32 cellular contexts compared by ENCODE assay signal in genomic region chr16:50900391-50900942, GRCh38.
"Had no signal": no experiment of that assay in that cellular context is flagged by ENCODE, and none has a peak within 500 bp of the region (broad histone marks: within the 10 kb centered on the region; RNA-seq: fewer than 3 reads in every experiment).

No MANE protein-coding gene starts in this region.

- ATAC-seq: activated CD4-positive, alpha-beta T cell treated with anti-CD3 and anti-CD28 coated beads for 36 hours; activated CD8-positive, alpha-beta memory T cell treated with anti-CD3 and anti-CD28 coated beads, Interleukin-2, amount 10 ng/mL, durations not matched to agents 7 days and 5 days; activated CD8-positive, alpha-beta T cell treated with anti-CD3 and anti-CD28 coated beads, Interleukin-2, amount 10 ng/mL, durations not matched to agents 7 days and 5 days; activated naive CD8-positive, alpha-beta T cell treated with anti-CD3 and anti-CD28 coated beads, Interleukin-2, amount 50 U/mL, for 24 hours; body of pancreas; effector memory CD8-positive, alpha-beta T cell; gastroesophageal sphincter; heart right ventricle had no signal

- H3K27me3 ChIP-seq: adrenal gland, body of pancreas, esophagus squamous epithelium, hepatocyte had no signal

- H3K9me3 Mint-ChIP-seq: activated CD4-positive, alpha-beta T cell treated with anti-CD3 and anti-CD28 coated beads, Interleukin-2, amount 10 ng/mL, durations not matched to agents 24 days and 14 days; activated T-helper 1 cell treated with anti-CD3 and anti-CD28 coated beads, Interleukin-12 subunit alpha, Interleukin-12 subunit beta, Interleukin-2, Interleukin-4 antibody, amounts not matched to agents 30 ng/mL and 10 ng/mL and 1 ng/mL, durations not matched to agents 14 hours and 24 hours and 36 hours had no signal

- H3K9me3 ChIP-seq: adrenal gland, body of pancreas, esophagus squamous epithelium had no signal

- H3K27me3 Mint-ChIP-seq: activated CD4-positive, alpha-beta T cell treated with anti-CD3 and anti-CD28 coated beads, Interleukin-2, amount 10 ng/mL, durations not matched to agents 24 days and 14 days had no signal

- H3K36me3 ChIP-seq: adrenal gland, esophagus squamous epithelium, gastroesophageal sphincter, heart right ventricle had no signal

- H3K27ac Mint-ChIP-seq: activated CD4-positive, alpha-beta memory T cell treated with anti-CD3 and anti-CD28 coated beads for 36 hours; activated CD4-positive, alpha-beta T cell treated with anti-CD3 and anti-CD28 coated beads for 36 hours; activated CD4-positive, alpha-beta T cell treated with anti-CD3 and anti-CD28 coated beads, Interleukin-2, amount 10 ng/mL, durations not matched to agents 24 days and 14 days; activated CD8-positive, alpha-beta memory T cell treated with anti-CD3 and anti-CD28 coated beads, Interleukin-2, amount 10 ng/mL, durations not matched to agents 7 days and 5 days; activated CD8-positive, alpha-beta T cell treated with anti-CD3 and anti-CD28 coated beads, Interleukin-2, amount 10 ng/mL, durations not matched to agents 7 days and 5 days; activated naive CD4-positive, alpha-beta T cell treated with anti-CD3 and anti-CD28 coated beads for 36 hours; activated naive CD4-positive, alpha-beta T cell treated with anti-CD3 and anti-CD28 coated beads, Interleukin-2, amount 50 U/mL, for 24 hours; activated naive CD8-positive, alpha-beta T cell treated with anti-CD3 and anti-CD28 coated beads for 36 hours; activated naive CD8-positive, alpha-beta T cell treated with anti-CD3 and anti-CD28 coated beads, Interleukin-2, amount 50 U/mL, for 24 hours; activated T-helper 1 cell treated with anti-CD3 and anti-CD28 coated beads, Interleukin-12 subunit alpha, Interleukin-12 subunit beta, Interleukin-2, Interleukin-4 antibody, amounts not matched to agents 30 ng/mL and 10 ng/mL and 1 ng/mL, durations not matched to agents 14 hours and 24 hours and 36 hours; activated T-helper 2 cell treated with anti-CD3 and anti-CD28 coated beads, Interferon-gamma antibody, Interleukin-2, Interleukin-4, amounts not matched to agents 10 μg/mL and 5 μg/mL and 100 μg/mL, durations not matched to agents 14 hours and 24 hours and 36 hours had no signal

- H3K27ac ChIP-seq: adrenal gland, body of pancreas, esophagus squamous epithelium, gastroesophageal sphincter, heart right ventricle, hepatocyte had no signal

- H3K36me3 Mint-ChIP-seq: activated CD4-positive, alpha-beta memory T cell treated with anti-CD3 and anti-CD28 coated beads for 36 hours; activated CD8-positive, alpha-beta memory T cell treated with anti-CD3 and anti-CD28 coated beads, Interleukin-2, amount 10 ng/mL, durations not matched to agents 7 days and 5 days; activated naive CD4-positive, alpha-beta T cell treated with anti-CD3 and anti-CD28 coated beads, Interleukin-2, amount 50 U/mL, for 24 hours; activated naive CD8-positive, alpha-beta T cell treated with anti-CD3 and anti-CD28 coated beads for 36 hours had no signal

- H3K4me3 ChIP-seq: adrenal gland, body of pancreas, esophagus squamous epithelium, gastroesophageal sphincter, heart right ventricle, hepatocyte had no signal

- H3K4me3 Mint-ChIP-seq: activated CD4-positive, alpha-beta memory T cell treated with anti-CD3 and anti-CD28 coated beads for 36 hours; activated CD4-positive, alpha-beta T cell treated with anti-CD3 and anti-CD28 coated beads for 36 hours; activated CD4-positive, alpha-beta T cell treated with anti-CD3 and anti-CD28 coated beads, Interleukin-2, amount 10 ng/mL, durations not matched to agents 24 days and 14 days; activated CD8-positive, alpha-beta memory T cell treated with anti-CD3 and anti-CD28 coated beads, Interleukin-2, amount 10 ng/mL, durations not matched to agents 7 days and 5 days; activated CD8-positive, alpha-beta T cell treated with anti-CD3 and anti-CD28 coated beads, Interleukin-2, amount 10 ng/mL, durations not matched to agents 7 days and 5 days; activated naive CD4-positive, alpha-beta T cell treated with anti-CD3 and anti-CD28 coated beads for 36 hours; activated naive CD4-positive, alpha-beta T cell treated with anti-CD3 and anti-CD28 coated beads, Interleukin-2, amount 50 U/mL, for 24 hours; activated naive CD8-positive, alpha-beta T cell treated with anti-CD3 and anti-CD28 coated beads for 36 hours; activated naive CD8-positive, alpha-beta T cell treated with anti-CD3 and anti-CD28 coated beads, Interleukin-2, amount 50 U/mL, for 24 hours; activated T-helper 1 cell treated with anti-CD3 and anti-CD28 coated beads, Interleukin-12 subunit alpha, Interleukin-12 subunit beta, Interleukin-2, Interleukin-4 antibody, amounts not matched to agents 30 ng/mL and 10 ng/mL and 1 ng/mL, durations not matched to agents 14 hours and 24 hours and 36 hours; effector memory CD8-positive, alpha-beta T cell had no signal

- DNase-seq: activated CD4-positive, alpha-beta memory T cell treated with anti-CD3 and anti-CD28 coated beads for 36 hours; activated CD4-positive, alpha-beta T cell treated with anti-CD3 and anti-CD28 coated beads for 36 hours; activated CD4-positive, alpha-beta T cell treated with anti-CD3 and anti-CD28 coated beads, Interleukin-2, amount 10 ng/mL, durations not matched to agents 24 days and 14 days; activated CD4-positive, CD25-positive, alpha-beta regulatory T cell; activated CD4-positive, CD25-positive, alpha-beta regulatory T cell treated with anti-CD3 and anti-CD28 coated beads, Interleukin-2, amount 50 U/mL, for 72 hours; activated CD8-positive, alpha-beta memory T cell treated with anti-CD3 and anti-CD28 coated beads, Interleukin-2, amount 10 ng/mL, durations not matched to agents 7 days and 5 days; activated CD8-positive, alpha-beta memory T cell treated with anti-CD3 and anti-CD28 coated beads, Interleukin-2, amount 50 U/mL, for 4 hours; activated CD8-positive, alpha-beta T cell treated with anti-CD3 and anti-CD28 coated beads, Interleukin-2, amount 10 ng/mL, durations not matched to agents 7 days and 5 days; activated effector memory CD4-positive, alpha-beta T cell treated with anti-CD3 and anti-CD28 coated beads, Interleukin-2, amount 50 U/mL, for 16 hours; activated naive CD4-positive, alpha-beta T cell treated with anti-CD3 and anti-CD28 coated beads for 36 hours; activated naive CD8-positive, alpha-beta T cell treated with anti-CD3 and anti-CD28 coated beads for 36 hours; activated naive CD8-positive, alpha-beta T cell treated with anti-CD3 and anti-CD28 coated beads, Interleukin-2, amount 50 U/mL, for 24 hours; activated T-cell treated with anti-CD3 and anti-CD28 coated beads, Interleukin-2, amount 50 U/mL, for 1 hour; activated T-cell treated with anti-CD3 and anti-CD28 coated beads, Interleukin-2, amount 50 U/mL, for 48 hours; adrenal gland; amygdala; aorta; body of pancreas; caudate nucleus; cortex of kidney; dermis blood vessel endothelial cell; effector CD4-positive, alpha-beta T cell; effector memory CD8-positive, alpha-beta T cell; erythroblast; esophagus squamous epithelium; foreskin melanocyte; heart right ventricle had no signal

- H3K4me1 Mint-ChIP-seq: activated CD4-positive, alpha-beta T cell treated with anti-CD3 and anti-CD28 coated beads for 36 hours; activated CD4-positive, alpha-beta T cell treated with anti-CD3 and anti-CD28 coated beads, Interleukin-2, amount 10 ng/mL, durations not matched to agents 24 days and 14 days; activated CD8-positive, alpha-beta memory T cell treated with anti-CD3 and anti-CD28 coated beads, Interleukin-2, amount 10 ng/mL, durations not matched to agents 7 days and 5 days; activated naive CD4-positive, alpha-beta T cell treated with anti-CD3 and anti-CD28 coated beads, Interleukin-2, amount 50 U/mL, for 24 hours; activated naive CD8-positive, alpha-beta T cell treated with anti-CD3 and anti-CD28 coated beads for 36 hours; activated naive CD8-positive, alpha-beta T cell treated with anti-CD3 and anti-CD28 coated beads, Interleukin-2, amount 50 U/mL, for 24 hours had no signal

- H3K4me1 ChIP-seq: adrenal gland, body of pancreas, esophagus squamous epithelium, gastroesophageal sphincter, heart right ventricle had no signal
